ENCODE assay signal across 14 cellular contexts in the genomic region with DNA sequence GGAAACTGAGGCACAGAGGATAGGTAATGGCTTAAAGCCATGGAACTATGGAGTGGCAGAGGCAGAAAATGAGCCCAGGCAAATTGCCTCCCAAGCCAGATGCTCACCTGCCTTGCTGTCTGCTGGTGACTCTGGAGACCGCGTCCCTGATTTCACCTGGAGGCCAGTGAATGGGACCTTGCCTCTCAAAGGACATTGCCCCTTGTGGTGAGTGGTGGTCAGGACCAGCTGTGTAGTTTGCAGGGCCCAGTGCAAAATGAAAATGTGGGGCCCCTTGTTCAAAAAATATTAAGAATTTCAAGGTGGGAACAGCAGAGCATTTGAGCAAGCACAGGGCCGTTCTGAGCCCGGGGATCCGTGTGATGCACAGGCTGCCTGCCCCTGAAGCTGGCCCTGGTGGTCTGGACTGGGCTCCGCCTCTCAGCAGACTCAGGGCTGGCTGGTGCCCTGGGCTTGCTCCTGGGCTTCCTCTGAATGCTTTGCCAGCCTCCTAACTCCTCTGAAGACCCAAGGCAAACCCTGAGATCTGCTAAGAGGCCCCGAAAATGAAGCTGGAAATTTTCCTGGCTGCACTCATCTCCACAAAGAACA. TPM values are rescaled to one million over a fixed set of nuclear protein-coding genes. Genes with fewer than 3 reads are reported as not detected.
DNase-seq lines count a peak whose midpoint lies in the region; ATAC-seq and TF ChIP-seq lines count a peak whose summit lies in the region.
"Had no signal": no experiment of that assay in that cellular context is flagged by ENCODE, and none has a peak within 500 bp of the region (broad histone marks: within the 10 kb centered on the region; RNA-seq: fewer than 3 reads in every experiment).

No MANE protein-coding gene starts in this region.

- no peaks in the 10 kb centered on the region for H3K79me1 ChIP-seq in neuronal stem cell (ENCODE audit: low read depth, low read length)

- H3K9me3 Mint-ChIP-seq in endothelial cell (ENCODE audit: unreplicated experiment): no peaks in the 10 kb centered on the region
- H3K9me3 Mint-ChIP-seq: activated naive CD4-positive, alpha-beta T cell treated with anti-CD3 and anti-CD28 coated beads for 36 hours had no signal

- no peak overlapping the region for H3K18ac ChIP-seq in neuronal stem cell (ENCODE audit: low read length)

- H2AK5ac ChIP-seq in neuronal stem cell (ENCODE audit: low read depth, low read length): peak overlapping the region; percentile 36

- no CpG with 5 or more reads among the region's 7 CpGs for WGBS in neuronal stem cell (ENCODE audit: extremely low coverage in 2 of 2, insufficient read length in 2 of 2, insufficient replicate concordance in 1 of 2), 2 donors

- no peak overlapping the region for H3K4ac ChIP-seq in neuronal stem cell (ENCODE audit: low read length)

- H3K4me2 ChIP-seq in neuronal stem cell (ENCODE audit: insufficient read depth, low read length, poor library complexity, severe bottlenecking): no peak overlapping the region

- H3K9ac ChIP-seq in neuronal stem cell (ENCODE audit: low read depth, low read length, poor library complexity): no peak overlapping the region

- no peak overlapping the region for H2BK120ac ChIP-seq in neuronal stem cell (ENCODE audit: low read depth, low read length)

- peaks cover 1% of the 10 kb centered on the region for H3K27me3 Mint-ChIP-seq in endothelial cell (ENCODE audit: unreplicated experiment)

- H3K27ac ChIP-seq in neuronal stem cell (replicated peaks; ENCODE audit: low read length): no peak overlapping the region

- no peak overlapping the region for H3K27ac Mint-ChIP-seq in endothelial cell (ENCODE audit: unreplicated experiment)
- H3K27ac Mint-ChIP-seq: activated naive CD4-positive, alpha-beta T cell treated with anti-CD3 and anti-CD28 coated beads for 36 hours had no signal

- no peaks in the 10 kb centered on the region for H3K4me1 Mint-ChIP-seq in endothelial cell (ENCODE audit: unreplicated experiment)

- peaks cover 0 to 2% of the 10 kb centered on the region in 2 donors for H3K4me1 ChIP-seq in neuronal stem cell (ENCODE audit: control insufficient read depth in 2 of 2, insufficient read depth in 1 of 2, low read depth in 1 of 2, low read length in 2 of 2)

- H3K4me3 ChIP-seq in GM12865 (ENCODE audit: low read depth, low read length) (no peak overlapping the region), neuronal stem cell (ENCODE audit: low read length in 2 of 2) (no peak overlapping the region)
- H3K4me3 ChIP-seq: lung had no signal

- peaks cover 0 to 6% (median 0%) of the 10 kb centered on the region in 3 experiments for H3K27me3 ChIP-seq in neuronal stem cell (ENCODE audit: control insufficient read depth in 3 of 3, insufficient read depth in 3 of 3, low read depth in 1 of 3, low read length in 3 of 3)

- H4K8ac ChIP-seq in neuronal stem cell (ENCODE audit: low read depth, low read length): no peak overlapping the region

- no peak overlapping the region for H3K4me3 Mint-ChIP-seq in endothelial cell (ENCODE audit: unreplicated experiment)
- H3K4me3 Mint-ChIP-seq: activated naive CD4-positive, alpha-beta T cell treated with anti-CD3 and anti-CD28 coated beads for 36 hours had no signal

- DNase-seq in GM12865 (ENCODE audit: low read depth) (no peak), OCI-M1 (lab: John Stamatoyannopoulos, UW) (peak; percentile 16), endothelial cell (ENCODE audit: low spot score) (no peak), neuronal stem cell (ENCODE audit: low spot score) (no peak), NCI-H446 treated with DMSO at 0.1 percent for 48 hours (lab: John Stamatoyannopoulos, UW) (no peak)
- DNase-seq: activated naive CD4-positive, alpha-beta T cell treated with anti-CD3 and anti-CD28 coated beads for 36 hours; central memory CD4-positive, alpha-beta T cell; NCI-H1417 treated with DMSO at 0.1 percent for 48 hours; NCI-H526 treated with DMSO at 0.1 percent for 48 hours; occipital lobe; substantia nigra had no signal

- peaks cover 0 to 6% of the 10 kb centered on the region in 2 donors for H3K9me3 ChIP-seq in neuronal stem cell (replicated peaks in 1 of 2; ENCODE audit: control insufficient read depth in 2 of 2, insufficient read depth in 1 of 2, low read depth in 1 of 2, low read length in 2 of 2)

- TF ChIP-seq CTCF in GM12865 (IDR thresholded peaks at IDR 0.05; ENCODE audit: insufficient read depth, low read depth, low read length, missing control alignments) (peak; percentile 6), endothelial cell (IDR thresholded peaks at IDR 0.05; ENCODE audit: unreplicated experiment) (peak; percentile 50)

- no peak overlapping the region for H2BK5ac ChIP-seq in neuronal stem cell (ENCODE audit: low read length)

- H3K14ac ChIP-seq in neuronal stem cell (ENCODE audit: low read length): no peak overlapping the region

- no peak overlapping the region for H3K23ac ChIP-seq in neuronal stem cell (ENCODE audit: low read depth, low read length, poor library complexity)

- no peak overlapping the region for H2BK15ac ChIP-seq in neuronal stem cell (ENCODE audit: low read length)

- no peak overlapping the region for H4K91ac ChIP-seq in neuronal stem cell (ENCODE audit: low read depth, low read length, poor library complexity)

- no peak for ATAC-seq in HG03025 (IDR thresholded peaks at IDR 0.05; ENCODE audit: low FRiP score, unreplicated experiment)
- ATAC-seq in HG03571 (IDR thresholded peaks at IDR 0.05; ENCODE audit: unreplicated experiment): no peak

- no peak overlapping the region for H2BK12ac ChIP-seq in neuronal stem cell (ENCODE audit: low read length)

- H3K36me3 Mint-ChIP-seq in endothelial cell (ENCODE audit: low read depth, unreplicated experiment): no peaks in the 10 kb centered on the region

- H3K36me3 ChIP-seq in neuronal stem cell (replicated peaks in 1 of 2; ENCODE audit: control insufficient read depth in 2 of 2, insufficient read depth in 2 of 2, low read length in 2 of 2): no peaks in the 10 kb centered on the region

- no peak overlapping the region for H2AFZ ChIP-seq in neuronal stem cell (ENCODE audit: low read length)

RNA-seq across cellular contexts. Expression of a gene that starts 19.8 kb away (rescaled TPM):
- 4.4 TPM for total RNA-seq in endothelial cell (ENCODE audit: unreplicated experiment)
- polyA plus RNA-seq in neuronal stem cell (2013, experiment 1 of 2): 8.5 TPM
- 8.4 TPM for polyA plus RNA-seq in neuronal stem cell (2013, experiment 2 of 2)
